10 cellular contexts compared by ENCODE assay signal in the genomic region with DNA sequence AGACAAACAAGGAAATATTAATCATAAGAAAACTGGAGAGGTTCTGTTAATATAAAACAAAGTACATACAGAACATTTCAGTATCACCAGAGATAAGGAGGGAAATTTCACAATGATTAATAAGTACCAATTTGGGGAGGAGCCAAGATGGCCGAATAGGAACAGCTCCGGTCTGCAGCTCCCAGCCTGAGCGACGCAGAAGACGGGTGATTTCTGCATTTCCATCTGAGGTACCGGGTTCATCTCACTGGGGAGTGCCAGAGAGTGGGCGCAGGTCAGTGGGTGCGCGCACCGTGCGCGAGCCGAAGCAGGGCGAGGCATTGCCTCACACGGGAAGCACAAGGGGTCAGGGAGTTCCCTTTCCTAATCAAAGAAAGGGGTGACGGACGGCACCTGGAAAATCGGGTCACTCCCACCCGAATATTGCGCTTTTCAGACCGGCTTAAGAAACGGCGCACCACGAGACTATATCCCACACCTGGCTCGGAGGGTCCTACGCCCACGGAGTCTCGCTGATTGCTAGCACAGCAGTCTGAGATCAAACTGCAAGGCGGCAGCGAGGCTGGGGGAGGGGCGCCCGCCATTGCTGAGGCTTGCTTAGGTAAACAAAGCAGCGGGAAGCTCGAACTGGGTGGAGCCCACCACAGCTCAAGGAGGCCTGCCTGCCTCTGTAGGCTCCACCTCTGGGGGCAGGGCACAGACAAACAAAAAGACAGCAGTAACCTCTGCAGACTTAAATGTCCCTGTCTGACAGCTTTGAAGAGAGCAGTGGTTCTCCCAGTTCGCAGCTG. TPM values are rescaled to one million over a fixed set of nuclear protein-coding genes. Genes with fewer than 3 reads are reported as not detected.
DNase-seq lines count a peak whose midpoint lies in the region; ATAC-seq, FAIRE-seq and TF ChIP-seq lines count a peak whose summit lies in the region.
"Not testable (repeated sequence)": the region's sequence is repeated elsewhere in the genome, so short reads cannot be mapped to it uniquely, and the experiment has no call there.
"Had no signal": no experiment of that assay in that cellular context is flagged by ENCODE, and none has a peak within 500 bp of the region (broad histone marks: within the 10 kb centered on the region; RNA-seq: fewer than 3 reads in every experiment).

No MANE protein-coding gene starts in this region.

- intact Hi-C loops in HCT116 (cut with micrococcal nuclease); HepG2 (cut with micrococcal nuclease; ENCODE audit: unreplicated experiment): not testable (repeated sequence)

- H3K18ac ChIP-seq in H1 (ENCODE audit: extremely low read depth, low read length), result not testable (repeated sequence)

- CTCF ChIA-PET in HCT116 (lab: Charles Lee); HepG2 (lab: Yijun Ruan, JAX; ENCODE audit: low intra/inter-chr PET ratio, low total read pairs): not testable (repeated sequence)
- CTCF ChIA-PET in H1 (lab: Charles Lee; ENCODE audit: partially characterized antibody), result interaction anchor here (2.0 kb wide), 1 partner anchor 94 kb away, joined by 7 read pairs; no protein-coding TSS in a partner anchor

- H2BK12ac ChIP-seq in H1 (ENCODE audit: low read depth, low read length), result not testable (repeated sequence)

- not testable (repeated sequence) for H2BK5ac ChIP-seq in H1 (ENCODE audit: low read depth, low read length)

- not testable (repeated sequence) for H3K79me2 ChIP-seq in HCT116 (ENCODE audit: insufficient read depth, low read length); H1 (ENCODE audit: control insufficient read depth in 1 of 2, insufficient read depth in 2 of 2, low read length in 2 of 2); HepG2 (ENCODE audit: insufficient read depth, low read length)

- peak overlapping the region; percentile 60 for H3K4me2 ChIP-seq in HCT116 (ENCODE audit: low read length)
- not testable (repeated sequence) for H3K4me2 ChIP-seq in H1 (ENCODE audit: insufficient read depth in 1 of 2, low read depth in 2 of 2, low read length in 2 of 2)
- H3K4me2 ChIP-seq in HepG2 (ENCODE audit: low read depth, low read length), result 0 out of 2 replicates have a peak overlapping the region, but pooled peaks have one; percentile 23

- H3K4me1 ChIP-seq in HCT116 (ENCODE audit: control insufficient read depth in 1 of 2, insufficient read depth in 2 of 2, low read length in 2 of 2); H1 (replicated peaks in 1 of 4; ENCODE audit: control insufficient read depth in 3 of 4, insufficient read depth in 4 of 4, low read length in 3 of 4); HepG2 (ENCODE audit: insufficient read depth, low read length); small intestine (ENCODE audit: control insufficient read depth in 2 of 2, insufficient read depth in 1 of 2, low read depth in 1 of 2, low read length in 1 of 2): not testable (repeated sequence)

- not testable (repeated sequence) for H4K8ac ChIP-seq in H1 (ENCODE audit: extremely low read depth, insufficient read depth, low read length)

- not testable (repeated sequence) for H3K27me3 ChIP-seq in HCT116 (ENCODE audit: insufficient read depth, low read length); H1 (replicated peaks in 1 of 4; ENCODE audit: control insufficient read depth in 3 of 4, extremely low read depth in 1 of 4, insufficient read depth in 3 of 4, low read length in 3 of 4); HepG2 (ENCODE audit: control insufficient read depth in 1 of 2, insufficient read depth in 2 of 2, low read length in 2 of 2); small intestine (ENCODE audit: control insufficient read depth in 2 of 2, insufficient read depth in 2 of 2, low read length in 2 of 2)

- ATAC-seq in HCT116, result peak; percentile 69
- ATAC-seq in HepG2, result not testable (repeated sequence)

- H3K9me2 ChIP-seq in HCT116 (ENCODE audit: insufficient read depth), result not testable (repeated sequence)

- TF ChIP-seq EP300 in H1 (IDR thresholded peaks at IDR 0.05; ENCODE audit: borderline replicate concordance in 1 of 2, low read depth in 2 of 2, low read length in 2 of 2); HepG2 (IDR thresholded peaks at IDR 0.05; ENCODE audit: low read depth in 2 of 2, low read length in 2 of 2); HepG2 (CRISPR knock-in tag; IDR thresholded peaks at IDR 0.05; ENCODE audit: borderline replicate concordance): not testable (repeated sequence)

- H2AFZ ChIP-seq in HCT116 (ENCODE audit: low read depth, low read length, poor library complexity, severe bottlenecking), result peak overlapping the region; percentile 99
- not testable (repeated sequence) for H2AFZ ChIP-seq in H1 (ENCODE audit: low read length); HepG2 (ENCODE audit: low read length)

- WGBS in H1 (ENCODE audit: extremely low coverage in 1 of 2, insufficient coverage in 1 of 2, insufficient read length in 1 of 2, insufficient replicate concordance in 2 of 2, low coverage in 1 of 2, low lambda C conversion rate in 2 of 2, missing lambda C conversion rate in 1 of 2), 2 experiments, result 73% methylated on average over 5 of the region's 35 CpGs; no CpG with 5 or more reads in 1 of the 2 experiments
- 15% methylated on average over 4 of the region's 35 CpGs for WGBS in HepG2 (ENCODE audit: low lambda C conversion rate)
- WGBS in small intestine, 3 donors, result 20 to 61% (median 32%) methylated on average over 8 to 34 of the region's 35 CpGs

- H2BK20ac ChIP-seq in H1 (ENCODE audit: low read length), result not testable (repeated sequence)

- not testable (repeated sequence) for H3K36me3 ChIP-seq in HCT116 (ENCODE audit: control insufficient read depth in 1 of 2, insufficient read depth in 2 of 2, low read length in 2 of 2); H1 (ENCODE audit: control insufficient read depth in 2 of 4, insufficient read depth in 4 of 4, low read length in 3 of 4); HepG2 (replicated peaks in 1 of 2; ENCODE audit: control insufficient read depth in 1 of 2, insufficient read depth in 2 of 2, low read length in 2 of 2); small intestine (ENCODE audit: control insufficient read depth in 2 of 2, insufficient read depth in 2 of 2, low read length in 2 of 2)

- not testable (repeated sequence) for TF ChIP-seq CTCF in HCT116 (IDR thresholded peaks at IDR 0.05 in 2 of 3, conservative IDR thresholded peaks at IDR 0.05 in 1 of 3; ENCODE audit: borderline replicate concordance in 1 of 3, insufficient read depth in 1 of 3, low read depth in 2 of 3, low read length in 2 of 3); H1 (IDR thresholded peaks at IDR 0.05; ENCODE audit: control extremely low read depth in 1 of 3, insufficient read depth in 1 of 3, low read depth in 1 of 3, low read length in 3 of 3); HepG2 (CRISPR knock-in tag; IDR thresholded peaks at IDR 0.05)

- not testable (repeated sequence) for H2BK120ac ChIP-seq in H1 (replicated peaks; ENCODE audit: low read depth, low read length)

- not testable (repeated sequence) for H3K23ac ChIP-seq in H1 (ENCODE audit: insufficient read length)

- H3K79me1 ChIP-seq in H1 (ENCODE audit: low read depth, low read length), result not testable (repeated sequence)

- H4K20me1 ChIP-seq in HCT116 (ENCODE audit: insufficient read depth); H1 (replicated peaks in 1 of 2; ENCODE audit: control insufficient read depth in 1 of 2, insufficient read depth in 2 of 2, low read length in 2 of 2); HepG2 (ENCODE audit: insufficient read depth, low read length): not testable (repeated sequence)

- H3K27ac ChIP-seq in HCT116 (ENCODE audit: low read depth, low read length); H1 (ENCODE audit: low read depth, low read length); HepG2 (ENCODE audit: extremely low read length, insufficient read depth, low read length); small intestine (ENCODE audit: low read depth in 1 of 2, low read length in 1 of 2): not testable (repeated sequence)

- not testable (repeated sequence) for H3K14ac ChIP-seq in H1 (ENCODE audit: insufficient read length)

- TF ChIP-seq POLR2A in HCT116 (IDR thresholded peaks at IDR 0.05; ENCODE audit: borderline replicate concordance, extremely low read depth, insufficient read depth, insufficient read length); H1 (IDR thresholded peaks at IDR 0.05; ENCODE audit: control extremely low read depth in 1 of 2, low read depth in 2 of 2, low read length in 2 of 2); HepG2 (IDR thresholded peaks at IDR 0.05; ENCODE audit: insufficient read depth in 1 of 2, low read depth in 2 of 2, low read length in 2 of 2): not testable (repeated sequence)

- POLR2A ChIA-PET in HCT116 (lab: Charles Lee); H1 (lab: Charles Lee; ENCODE audit: partially characterized antibody); HepG2 (lab: Yijun Ruan, JAX): not testable (repeated sequence)

- H3K23me2 ChIP-seq in H1 (ENCODE audit: low read depth, low read length), result not testable (repeated sequence)

- H3K4ac ChIP-seq in H1 (replicated peaks; ENCODE audit: insufficient read length, low read depth, low read length), result not testable (repeated sequence)

- DNase-seq in DMS153 (lab: John Stamatoyannopoulos, UW) (peak; percentile 49), NCI-H1105 (lab: John Stamatoyannopoulos, UW) (peak; percentile 67), NCI-H526 treated with DMSO at 0.1 percent for 48 hours (lab: John Stamatoyannopoulos, UW) (peak; percentile 4), SK-N-DZ (ENCODE audit: low spot score) (peak; percentile 11), H1 (ENCODE audit: low read depth in 1 of 2, low spot score in 2 of 2) (peak in 1 of 2 experiments; percentile 54), small intestine (peak; percentile 75)
- not testable (repeated sequence) for DNase-seq in HCT116 (ENCODE audit: low read depth, low spot score); HepG2 (ENCODE audit: low spot score)

- not testable (repeated sequence) for TF ChIP-seq RAD21 in HCT116 (IDR thresholded peaks at IDR 0.05; ENCODE audit: low read depth); H1 (IDR thresholded peaks at IDR 0.05 in 1 of 2, conservative IDR thresholded peaks at IDR 0.05 in 1 of 2; ENCODE audit: low read depth in 2 of 2, low read length in 2 of 2); HepG2 (CRISPR knock-in tag; IDR thresholded peaks at IDR 0.05)

- H2BK15ac ChIP-seq in H1 (ENCODE audit: low read length), result not testable (repeated sequence)

- not testable (repeated sequence) for H3K56ac ChIP-seq in H1 (replicated peaks; ENCODE audit: insufficient read length, low read depth, low read length)

- not testable (repeated sequence) for H4K5ac ChIP-seq in H1 (ENCODE audit: insufficient read length, low read depth, low read length)

- H2AK5ac ChIP-seq in H1 (ENCODE audit: low read depth, low read length), result not testable (repeated sequence)

- RAD21 ChIA-PET in HCT116 (lab: Charles Lee; ENCODE audit: low non-redundant PET in 1 of 2, low total read pairs in 2 of 2, uncharacterized antibody in 2 of 2, unreplicated experiment in 2 of 2), result not testable (repeated sequence)

- not testable (repeated sequence) for H3K9me3 ChIP-seq in HCT116 (ENCODE audit: control insufficient read depth in 1 of 2, insufficient read depth in 1 of 2, low read depth in 1 of 2, low read length in 2 of 2); H1 (ENCODE audit: insufficient read depth in 2 of 2, low read depth in 1 of 2, low read length in 1 of 2); HepG2 (ENCODE audit: low read length); small intestine (ENCODE audit: control insufficient read depth, low read depth)

- not testable (repeated sequence) for H3K9ac ChIP-seq in HCT116 (ENCODE audit: low read length); H1 (replicated peaks in 1 of 4; ENCODE audit: extremely low read depth in 1 of 4, low read depth in 3 of 4, low read length in 3 of 4); HepG2 (ENCODE audit: insufficient read depth, low read depth, low read length)

- H3K4me3 ChIP-seq in HCT116 (replicated peaks in 1 of 2; ENCODE audit: low read depth in 1 of 2, low read length in 2 of 2), result peak overlapping the region; percentile 38 to 48
- not testable (repeated sequence) for H3K4me3 ChIP-seq in H1 (ENCODE audit: extremely low read depth in 1 of 4, insufficient read depth in 2 of 4, low read depth in 3 of 4, low read length in 4 of 4); HepG2 (replicated peaks in 1 of 3; ENCODE audit: insufficient read depth in 1 of 3, low read depth in 2 of 3, low read length in 3 of 3); small intestine (ENCODE audit: low read depth in 1 of 2, low read length in 2 of 2)

- in situ Hi-C loops in HepG2 (cut with HindIII; ENCODE audit: extremely low pct_ligation_motif_present, low pct_unique_long_range_greater_than_20kb), result not testable (repeated sequence)

- BruUV-seq in HCT116 (replicated peaks; lab: Mats Ljungman, UMichigan); HepG2 (replicated peaks; lab: Mats Ljungman, UMichigan): not testable (repeated sequence)

- H4K91ac ChIP-seq in H1 (replicated peaks; ENCODE audit: insufficient read length, low read length), result not testable (repeated sequence)

- FAIRE-seq in H1 (lab: Jason Lieb, UNC); HepG2 (lab: Jason Lieb, UNC); small intestine (lab: Jason Lieb, UNC): not testable (repeated sequence)

RNA-seq across cellular contexts. Expression of a gene that starts 44.0 kb away (rescaled TPM):
- not detected for total RNA-seq in HCT116 (2021; ENCODE audit: unreplicated experiment)
- polyA plus RNA-seq in HCT116 (2012), result not detected in 2 replicates
- not detected in 2 replicates for polyA plus RNA-seq in SK-N-DZ (2014; cell fraction: cytosol; rRNA removed)
- polyA plus RNA-seq in SK-N-DZ (2014; cell fraction: nucleus; rRNA removed), result not detected in 2 replicates
- total RNA-seq in H1 (2021; fragmentation: NEBNext Ultra II Directional; extraction: Animal tissue kit (Norgen Biotek cat#: 25700)), result not detected in 2 replicates
- polyA plus RNA-seq in H1 (2011; rRNA removed), result not detected in 2 replicates
- polyA plus RNA-seq in H1 (2011; cell fraction: cytosol; rRNA removed), result not detected
- polyA plus RNA-seq in H1 (2011; cell fraction: nucleus; rRNA removed), result not detected
- not detected in 4 replicates for polyA plus RNA-seq in H1 (2012, experiment 1 of 2)
- not detected for polyA plus RNA-seq in H1 (2012, experiment 2 of 2)
- polyA plus RNA-seq in H1 (2013, experiment 1 of 2), result 0.02 TPM
- not detected for polyA plus RNA-seq in H1 (2013, experiment 2 of 2)
- not detected in 2 replicates for polyA minus RNA-seq in H1 (2011; rRNA and poly(A)+ RNA removed)
- not detected for polyA minus RNA-seq in H1 (2011; cell fraction: cytosol; rRNA and poly(A)+ RNA removed)
- polyA minus RNA-seq in H1 (2011; cell fraction: nucleus; rRNA and poly(A)+ RNA removed), result not detected
- total RNA-seq in HepG2 (2016; rRNA removed; fragmentation: Illumina TruSeq; extraction: Trizol), result 0.62 and 0.83 TPM in 2 replicates
- 0.18 TPM in 1 of 2 replicates, not detected in the other for total RNA-seq in HepG2 (2016; cell fraction: cytosol; rRNA removed; fragmentation: Illumina TruSeq; extraction: Trizol; ENCODE audit: low read depth)
- total RNA-seq in HepG2 (2016; cell fraction: insoluble cytoplasmic fraction; rRNA removed; fragmentation: Illumina TruSeq; extraction: Trizol), result 0.48 and 0.73 TPM in 2 replicates
- total RNA-seq in HepG2 (2016; cell fraction: membrane; rRNA removed; fragmentation: Illumina TruSeq; extraction: Trizol), result 0.21 and 0.28 TPM in 2 replicates
- 0.63 TPM in 1 of 2 replicates, not detected in the other for total RNA-seq in HepG2 (2016; cell fraction: nucleus; rRNA removed; fragmentation: Illumina TruSeq; extraction: Trizol)
- polyA plus RNA-seq in HepG2 (2011; rRNA removed), result 0.08 and 0.11 TPM in 2 replicates
- polyA plus RNA-seq in HepG2 (2011; cell fraction: cytosol; rRNA removed), result 0.05 and 0.21 TPM in 2 replicates
- polyA plus RNA-seq in HepG2 (2011; cell fraction: nucleus; rRNA removed), result 0.14 TPM in 1 of 2 replicates, not detected in the other
- 0.09 and 0.17 TPM in 2 replicates for polyA plus RNA-seq in HepG2 (2012)
- polyA plus RNA-seq in HepG2 (2016; cell fraction: cytosol; fragmentation: Illumina TruSeq; extraction: Trizol; ENCODE audit: low read depth), result 0.07 and 0.08 TPM in 2 replicates
- 0.30 and 0.83 TPM in 2 replicates for polyA plus RNA-seq in HepG2 (2016; cell fraction: insoluble cytoplasmic fraction; fragmentation: Illumina TruSeq; extraction: Trizol; ENCODE audit: low read depth)
- 0.17 and 0.23 TPM in 2 replicates for polyA plus RNA-seq in HepG2 (2016; cell fraction: membrane; fragmentation: Illumina TruSeq; extraction: Trizol; ENCODE audit: low read depth)
- polyA plus RNA-seq in HepG2 (2016; cell fraction: nucleus; fragmentation: Illumina TruSeq; extraction: Trizol; ENCODE audit: insufficient read depth, low read depth), result 0.30 and 0.49 TPM in 2 replicates
- 0.08 TPM in 1 of 2 replicates, not detected in the other for polyA minus RNA-seq in HepG2 (2011; rRNA and poly(A)+ RNA removed; ENCODE audit: low replicate concordance)
- polyA minus RNA-seq in HepG2 (2011; cell fraction: cytosol; rRNA and poly(A)+ RNA removed), result not detected in 2 replicates
- polyA minus RNA-seq in HepG2 (2011; cell fraction: nucleus; rRNA and poly(A)+ RNA removed), result 0.75 TPM in 1 of 2 replicates, not detected in the other
- polyA plus RNA-seq in small intestine, result 10 to 100 TPM in 2 of 3 donors, 1 to 10 TPM in 1; 7.6 to 14.8 (median 11.2) TPM
- total RNA-seq: A673, LHCN-M2 had no signal
